Comparison of ENCODE assay signal across 12 cellular contexts in genomic region chr15:83299462-83299861, GRCh38. TPM values are rescaled to one million over a fixed set of nuclear protein-coding genes. Genes with fewer than 3 reads are reported as not detected.
"Had no signal": no experiment of that assay in that cellular context is flagged by ENCODE, and none has a peak within 500 bp of the region (broad histone marks: within the 10 kb centered on the region; RNA-seq: fewer than 3 reads in every experiment).

No MANE protein-coding gene starts in this region.

- H3K27me3 ChIP-seq: ascending aorta had no signal

- ATAC-seq: effector memory CD8-positive, alpha-beta T cell; naive thymus-derived CD8-positive, alpha-beta T cell; stimulated activated effector memory CD8-positive, alpha-beta T cell treated with anti-CD3 and anti-CD28 coated beads, Interleukin-12 subunit alpha, Interleukin-12 subunit beta, amount 100 ng/mL, for 72 hours had no signal

- H3K9me3 ChIP-seq: ascending aorta, neutrophil had no signal

- H3K4me1 ChIP-seq: ascending aorta had no signal

- DNase-seq: activated CD4-positive, alpha-beta memory T cell treated with anti-CD3 and anti-CD28 coated beads for 36 hours; activated naive CD4-positive, alpha-beta T cell treated with anti-CD3 and anti-CD28 coated beads, Interleukin-2, amount 10 ng/mL, durations not matched to agents 7 days and 5 days; activated T-cell treated with anti-CD3 and anti-CD28 coated beads, Interleukin-2, amount 50 U/mL, for 24 hours; dermis blood vessel endothelial cell; effector memory CD8-positive, alpha-beta T cell; head of caudate nucleus; naive thymus-derived CD8-positive, alpha-beta T cell had no signal

- H3K4me3 ChIP-seq: ascending aorta had no signal

- H3K27ac ChIP-seq: ascending aorta, epithelial cell of prostate, neutrophil, VCaP had no signal

- H3K36me3 ChIP-seq: ascending aorta, neutrophil had no signal

RNA-seq across cellular contexts. Expression of gene BNC1, which starts 15.0 kb away (rescaled TPM):
- polyA plus RNA-seq: naive thymus-derived CD8-positive, alpha-beta T cell had no signal
